Comparison of ENCODE assay signal across 9 cellular contexts in genomic region chr20:59938696-59939051, GRCh38. TPM values are rescaled to one million over a fixed set of nuclear protein-coding genes. Genes with fewer than 3 reads are reported as not detected.
DNase-seq lines count a peak whose midpoint lies in the region; ATAC-seq and TF ChIP-seq lines count a peak whose summit lies in the region.
"Had no signal": no experiment of that assay in that cellular context is flagged by ENCODE, and none has a peak within 500 bp of the region (broad histone marks: within the 10 kb centered on the region; RNA-seq: fewer than 3 reads in every experiment).

No MANE protein-coding gene starts in this region.

- POLR2A ChIA-PET in PC-3 (lab: Charles Lee; ENCODE audit: unreplicated experiment) = no interaction called here
- POLR2A ChIA-PET in A673 (lab: Charles Lee; ENCODE audit: low non-redundant PET) = interaction anchor here (0.6 kb wide), 1 partner anchor 934 kb away, joined by 3 read pairs; no protein-coding TSS in a partner anchor

- H3K4me3 ChIP-seq in PC-3 (ENCODE audit: low read length) (peak overlapping the region; percentile 72), duodenal mucosa (ENCODE audit: low read depth in 1 of 2, low read length in 2 of 2) (peak overlapping the region; percentile 78 to 92), neutrophil (ENCODE audit: low read depth in 1 of 2, low read length in 1 of 2) (peak overlapping the region; percentile 60 to 93), A673 (ENCODE audit: low read depth, low read length, poor library complexity, severe bottlenecking) (no peak overlapping the region)

- H3K9me3 ChIP-seq in PC-3 (ENCODE audit: low read length) (no peaks in the 10 kb centered on the region), duodenal mucosa (ENCODE audit: control insufficient read depth in 1 of 2, low read length in 2 of 2) (no peaks in the 10 kb centered on the region), neutrophil (no peaks in the 10 kb centered on the region), A673 (ENCODE audit: low read depth, low read length, poor library complexity, severe bottlenecking) (no peaks in the 10 kb centered on the region)

- BruUV-seq in Calu3 (replicated peaks; lab: Mats Ljungman, UMichigan) = no TSS peak
- no TSS peak for BruUV-seq in PC-3 (replicated peaks; lab: Mats Ljungman, UMichigan)
- BruUV-seq in A673 (replicated peaks; lab: Mats Ljungman, UMichigan) = no TSS peak

- H3K36me3 Mint-ChIP-seq in Calu3 (ENCODE audit: insufficient read depth, unreplicated experiment) = peaks cover 47% of the 10 kb centered on the region

- H3K27ac Mint-ChIP-seq in Calu3 (ENCODE audit: unreplicated experiment) = peak overlapping the region; percentile 81

- H3K27me3 ChIP-seq in PC-3 (ENCODE audit: low read length) (no peaks in the 10 kb centered on the region), duodenal mucosa (ENCODE audit: control insufficient read depth in 1 of 2, insufficient read depth in 2 of 2, low read length in 2 of 2) (no peaks in the 10 kb centered on the region), neutrophil (no peaks in the 10 kb centered on the region), A673 (replicated peaks; ENCODE audit: insufficient read depth, low read depth, low read length, poor library complexity) (no peaks in the 10 kb centered on the region)

- DNase-seq in Calu3 (no peak), PC-3 (peak; percentile 73), A673 (ENCODE audit: low spot score) (no peak)
- no peak for DNase-seq in activated effector memory CD4-positive, alpha-beta T cell treated with Interleukin-2 at 50 U/mL for 16 hours
- DNase-seq: cerebellar nuclear complex had no signal

- no peak overlapping the region for H3K9ac ChIP-seq in PC-3 (ENCODE audit: low read length)
- peak overlapping the region in 1 of 2 donors; percentile 30 for H3K9ac ChIP-seq in duodenal mucosa (ENCODE audit: low read depth in 1 of 2, low read length in 2 of 2)

- no peaks in the 10 kb centered on the region for H3K27me3 Mint-ChIP-seq in Calu3 (ENCODE audit: unreplicated experiment)

- peak; percentile 0; the same call in 1 of the 2 replicates for ATAC-seq in PC-3
- no peak for ATAC-seq in GM18517 (IDR thresholded peaks at IDR 0.05; ENCODE audit: unreplicated experiment)
- ATAC-seq in GM19463 (IDR thresholded peaks at IDR 0.05; ENCODE audit: unreplicated experiment) = no peak

- intact Hi-C loops in Calu3 (cut with micrococcal nuclease; ENCODE audit: unreplicated experiment) = no loop called here
- intact Hi-C loops in PC-3 (cut with micrococcal nuclease) = no loop called here
- intact Hi-C loops in A673 (cut with micrococcal nuclease; ENCODE audit: unreplicated experiment) = no loop called here

- H3K4me3 Mint-ChIP-seq in Calu3 (ENCODE audit: low read depth, unreplicated experiment) = peak overlapping the region; percentile 92

- H3K4me1 Mint-ChIP-seq in Calu3 (ENCODE audit: low read depth, unreplicated experiment) = peaks cover 34% of the 10 kb centered on the region

- H3K9me3 Mint-ChIP-seq in Calu3 (ENCODE audit: low read depth, unreplicated experiment) = no peaks in the 10 kb centered on the region

- H3K27ac ChIP-seq in PC-3 (ENCODE audit: low read length) (peak overlapping the region; percentile 18; the same call in 1 of the 2 replicates), duodenal mucosa (ENCODE audit: low read depth, low read length) (no peak overlapping the region), neutrophil (peak overlapping the region; percentile 98), A673 (ENCODE audit: low read depth, low read length, poor library complexity, severe bottlenecking) (no peak overlapping the region)

- H3K36me3 ChIP-seq in PC-3 (ENCODE audit: low read depth, low read length) = peaks cover 9% of the 10 kb centered on the region; the same call in 1 of the 2 replicates
- H3K36me3 ChIP-seq in duodenal mucosa (ENCODE audit: control insufficient read depth in 1 of 2, insufficient read depth in 2 of 2, low read length in 2 of 2) = peaks cover 0 to 13% of the 10 kb centered on the region in 2 donors
- peaks cover 17% of the 10 kb centered on the region for H3K36me3 ChIP-seq in neutrophil
- H3K36me3 ChIP-seq in A673 (ENCODE audit: insufficient read depth, low read length, poor library complexity, severe bottlenecking) = peaks cover 16% of the 10 kb centered on the region

- no peaks in the 10 kb centered on the region for H3F3A ChIP-seq in PC-3 (ENCODE audit: low read length, unreplicated experiment)

- H3K79me2 ChIP-seq in PC-3 (ENCODE audit: low read length) = peaks cover 51% of the 10 kb centered on the region

- peak overlapping the region; percentile 96 for H3K4me2 ChIP-seq in PC-3 (ENCODE audit: low read length)

- CTCF ChIA-PET in Calu3 (lab: Charles Lee) (interaction anchor here (0.7 to 2.9 kb wide), 4 partner anchors 11 to 342 kb away, joined by 3 to 12 read pairs (median 4); no protein-coding TSS in a partner anchor), PC-3 (lab: Charles Lee) (interaction anchor here (0.5 to 1.4 kb wide), 2 partner anchors 13 to 155 kb away, joined by 3 to 4 read pairs; no protein-coding TSS in a partner anchor), A673 (lab: Charles Lee) (no interaction called here)

- H3K4me1 ChIP-seq in PC-3 (ENCODE audit: insufficient read depth, low read length) (peaks cover 36% of the 10 kb centered on the region), duodenal mucosa (ENCODE audit: control insufficient read depth in 1 of 2, insufficient read depth in 2 of 2, low read length in 2 of 2) (peaks cover 42 to 46% of the 10 kb centered on the region in 2 donors), neutrophil (ENCODE audit: control insufficient read depth in 1 of 2, insufficient read depth in 1 of 2, low read depth in 1 of 2, low read length in 1 of 2) (peaks cover 78 to 91% of the 10 kb centered on the region in 2 experiments), A673 (ENCODE audit: insufficient read depth, low read length, poor library complexity, severe bottlenecking) (peaks cover 16% of the 10 kb centered on the region)

- no peak overlapping the region for H2AFZ ChIP-seq in PC-3 (ENCODE audit: low read length)

- no peaks in the 10 kb centered on the region for H3K9me2 ChIP-seq in PC-3 (replicated peaks; ENCODE audit: low read length)

- TF ChIP-seq CTCF in Calu3 (IDR thresholded peaks at IDR 0.05; ENCODE audit: unreplicated experiment) = no peak
- no peak for TF ChIP-seq CTCF in PC-3 (conservative IDR thresholded peaks at IDR 0.05; ENCODE audit: low read depth, low read length)
- TF ChIP-seq CTCF in neutrophil (IDR thresholded peaks at IDR 0.05) = no peak
- TF ChIP-seq CTCF in A673 (conservative IDR thresholded peaks at IDR 0.05; ENCODE audit: low read depth, low read length) = no peak

- peaks cover 6% of the 10 kb centered on the region; the same call in 1 of the 2 replicates for H4K20me1 ChIP-seq in PC-3 (ENCODE audit: low read length)

RNA-seq across cellular contexts. Expression of gene PPP1R3D, which starts 1.4 kb away (rescaled TPM):
- total RNA-seq in Calu3 (2022) (16.6 and 17.9 TPM in 2 replicates), PC-3 (2014; rRNA removed) (5.6 and 6.3 TPM in 2 replicates), A673 (2021) (4.9 and 6.1 TPM in 2 replicates)

RNA-seq across cellular contexts. Expression of gene FAM217B, which starts 1.5 kb away (rescaled TPM):
- 32.3 and 34.4 TPM in 2 replicates for total RNA-seq in Calu3 (2022)
- 6.3 and 7.2 TPM in 2 replicates for total RNA-seq in PC-3 (2014; rRNA removed)
- total RNA-seq in A673 (2021) = 26.6 and 27.9 TPM in 2 replicates

RNA-seq across cellular contexts. Expression of gene SYCP2, which starts 5.2 kb away (rescaled TPM):
- total RNA-seq in Calu3 (2022) (56.0 and 58.1 TPM in 2 replicates), PC-3 (2014; rRNA removed) (0.86 and 1.8 TPM in 2 replicates), A673 (2021) (0.37 and 0.88 TPM in 2 replicates)

RNA-seq across cellular contexts. Expression of gene CDH26, which starts 19.5 kb away (rescaled TPM):
- 0.76 and 1.1 TPM in 2 replicates for total RNA-seq in Calu3 (2022)
- 1.2 and 1.4 TPM in 2 replicates for total RNA-seq in PC-3 (2014; rRNA removed)
- total RNA-seq in A673 (2021) = 0.58 and 0.66 TPM in 2 replicates

Comparison
In these comparisons a context has a peak if more than half of its experiments do, and no peak if none do; other contexts are left out.
1. H3K27ac ChIP-seq: peak in PC-3 (single experiment) and neutrophil (single experiment); none in duodenal mucosa (single experiment) and A673 (single experiment).
2. RNA of gene SYCP2, which starts 5.2 kb away (total RNA-seq): 56.0 to 58.1 TPM in Calu3; 0.86 to 1.8 TPM in PC-3 and 0.37 to 0.88 TPM in A673; every median in the first group is over 10 times any median in the second.